ENCODE assay signal across 2 cellular contexts in genomic region chr14:95117937-95118726, GRCh38.
TF ChIP-seq lines count a peak whose summit lies in the region.

No MANE protein-coding gene starts in this region.

TF ChIP-seq in GM23338, 12 proteins besides CTCF, POLR2A, EP300 and RAD21 (continued from another document):
- TF ChIP-seq REST (IDR thresholded peaks at IDR 0.05; ENCODE audit: unreplicated experiment): no peak
- no peak for TF ChIP-seq ETS1 (IDR thresholded peaks at IDR 0.05)
- TF ChIP-seq POLR2AphosphoS5 (IDR thresholded peaks at IDR 0.05; ENCODE audit: low read depth): no peak
- no peak for TF ChIP-seq ZNF462 (CRISPR knock-in tag; IDR thresholded peaks at IDR 0.05)
- TF ChIP-seq CREB1 (CRISPR knock-in tag; IDR thresholded peaks at IDR 0.05; ENCODE audit: low read depth): no peak

TF ChIP-seq in WTC11, 78 proteins besides CTCF, POLR2A, EP300 and RAD21 (continued from another document):
- no peak for TF ChIP-seq ZNF263 (CRISPR knock-in tag; IDR thresholded peaks at IDR 0.05; ENCODE audit: low read depth)
